ENCODE assay signal across 8 cellular contexts in the genomic region with DNA sequence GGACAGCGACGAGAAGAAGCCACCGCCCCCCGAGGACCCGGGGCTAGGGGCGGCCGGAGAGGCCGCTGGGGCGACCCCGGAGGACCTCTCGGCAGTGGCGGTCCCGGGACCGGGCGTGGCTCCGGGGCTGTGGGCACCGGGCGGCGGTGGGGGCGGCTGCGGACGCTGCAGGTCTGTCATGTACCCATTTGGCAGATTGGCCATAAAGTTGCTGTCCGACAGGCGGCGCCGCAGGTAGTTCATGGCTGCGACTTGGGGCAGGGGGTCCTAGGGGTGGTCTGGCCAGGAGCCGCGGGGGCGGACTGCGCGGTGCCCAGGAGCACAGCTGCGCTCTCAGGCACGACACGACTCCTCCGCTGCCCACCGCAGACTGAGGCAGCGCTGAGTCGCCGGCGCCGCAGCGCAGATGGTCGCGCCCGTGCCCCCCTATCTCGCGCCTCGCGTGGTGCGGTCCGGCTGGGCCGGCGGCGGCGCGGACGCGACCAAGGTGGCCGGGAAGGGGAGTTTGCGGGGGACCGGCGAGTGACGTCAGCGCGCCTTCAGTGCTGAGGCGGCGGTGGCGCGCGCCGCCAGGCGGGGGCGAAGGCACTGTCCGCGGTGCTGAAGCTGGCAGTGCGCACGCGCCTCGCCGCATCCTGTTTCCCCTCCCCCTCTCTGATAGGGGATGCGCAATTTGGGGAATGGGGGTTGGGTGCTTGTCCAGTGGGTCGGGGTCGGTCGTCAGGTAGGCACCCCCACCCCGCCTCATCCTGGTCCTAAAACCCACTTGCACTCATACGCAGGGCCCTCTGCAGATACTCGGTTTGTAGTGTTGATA. TPM values are rescaled to one million over a fixed set of nuclear protein-coding genes. Genes with fewer than 3 reads are reported as not detected.
DNase-seq lines count a peak whose midpoint lies in the region; ATAC-seq and TF ChIP-seq lines count a peak whose summit lies in the region.

Gene SYN1, minus strand, starts transcription at position 372 of the 817 bp plus-strand sequence. Its CDS starts 129 bp downstream, at position 243.

- H3K4me3 ChIP-seq in epithelial cell of proximal tubule (ENCODE audit: low read depth, low read length) = peak within 1 kb of the TSS; percentile 46

- peak; percentile 40 for TF ChIP-seq CTCF in 22Rv1 (IDR thresholded peaks at IDR 0.05)
- no peak for TF ChIP-seq CTCF in epithelial cell of proximal tubule (conservative IDR thresholded peaks at IDR 0.05; ENCODE audit: low read depth, low read length)

- peak; percentile 73 for ATAC-seq in GM18909 (IDR thresholded peaks at IDR 0.05; ENCODE audit: poor library complexity, unreplicated experiment)

- no peak within 1 kb of the TSS for H3K27ac ChIP-seq in 22Rv1

- DNase-seq in HPDE6-E6E7 (ENCODE audit: extremely low spot score) (peak; percentile 45), NOMO-1 treated with dmso at 0.1 percent for 144 hours (lab: John Stamatoyannopoulos, UW; ENCODE audit: unreplicated experiment) (peak; percentile 54), activated T-cell treated with anti-CD3 and anti-CD28 coated beads for 48 hours (ENCODE audit: low read depth) (peak; percentile 75), epithelial cell of proximal tubule (ENCODE audit: low read depth) (no peak), mucosa of gallbladder (ENCODE audit: low spot score) (peak; percentile 71)
- peak; percentile 70 for DNase-seq in stimulated activated CD8-positive, alpha-beta memory T cell treated with anti-CD3 and anti-CD28 coated beads, Interleukin-4, amount 100 ng/mL, for 24 hours (ENCODE audit: low read depth)

RNA-seq across cellular contexts. Expression of gene SYN1, which starts in this region (rescaled TPM):
- total RNA-seq in epithelial cell of proximal tubule (0.12 and 0.65 TPM in 2 replicates), mucosa of gallbladder (0.55 TPM)

Comparison
In these comparisons a context has a peak if more than half of its experiments do, and no peak if none do; other contexts are left out.
1. Peak in DNase-seq in mucosa of gallbladder; RNA of the gene not detected or under 1 TPM.